In the genomic region with DNA sequence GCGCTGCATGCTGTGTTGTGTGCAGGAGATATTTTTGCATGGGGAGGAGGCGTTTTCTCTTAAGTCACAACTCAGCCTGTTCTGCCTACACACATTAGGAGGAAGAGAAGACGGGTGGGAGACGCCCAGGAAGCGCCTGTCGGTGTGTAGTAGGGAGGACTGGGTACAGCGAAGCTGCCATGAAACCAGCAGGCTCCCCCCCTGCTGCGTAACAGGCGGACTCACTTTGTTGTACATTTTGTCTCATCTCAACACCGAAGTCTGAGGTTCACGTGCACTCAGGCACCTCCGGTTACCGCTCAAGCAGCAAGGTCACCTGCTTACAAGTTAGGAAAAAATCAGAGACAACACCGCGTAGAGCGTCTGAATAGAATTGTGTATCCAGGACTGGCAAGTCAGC, we compare ENCODE assay signal across 1 cellular context.
TF ChIP-seq lines count a peak whose summit lies in the region.

No MANE protein-coding gene starts in this region.

TF ChIP-seq in WTC11, 78 proteins besides CTCF, POLR2A, EP300 and RAD21 (continued from another document):
- TF ChIP-seq, protein P1, sequence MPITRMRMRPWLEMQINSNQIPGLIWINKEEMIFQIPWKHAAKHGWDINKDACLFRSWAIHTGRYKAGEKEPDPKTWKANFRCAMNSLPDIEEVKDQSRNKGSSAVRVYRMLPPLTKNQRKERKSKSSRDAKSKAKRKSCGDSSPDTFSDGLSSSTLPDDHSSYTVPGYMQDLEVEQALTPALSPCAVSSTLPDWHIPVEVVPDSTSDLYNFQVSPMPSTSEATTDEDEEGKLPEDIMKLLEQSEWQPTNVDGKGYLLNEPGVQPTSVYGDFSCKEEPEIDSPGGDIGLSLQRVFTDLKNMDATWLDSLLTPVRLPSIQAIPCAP (CRISPR knock-in tag; IDR thresholded peaks at IDR 0.05): no peak
- TF ChIP-seq ETV6 (CRISPR knock-in tag; IDR thresholded peaks at IDR 0.05) (no peak), ZNF263 (CRISPR knock-in tag; IDR thresholded peaks at IDR 0.05; ENCODE audit: low read depth) (no peak), ZMAT4 (CRISPR knock-in tag; IDR thresholded peaks at IDR 0.05) (no peak), ARID4B (CRISPR knock-in tag; IDR thresholded peaks at IDR 0.05; ENCODE audit: borderline replicate concordance) (no peak)
